14 cellular contexts compared by ENCODE assay signal in genomic region chr12:108382437-108382801, GRCh38. TPM values are rescaled to one million over a fixed set of nuclear protein-coding genes. Genes with fewer than 3 reads are reported as not detected.
"Had no signal": no experiment of that assay in that cellular context is flagged by ENCODE, and none has a peak within 500 bp of the region (broad histone marks: within the 10 kb centered on the region; RNA-seq: fewer than 3 reads in every experiment).

No MANE protein-coding gene starts in this region.

- H3K27ac Mint-ChIP-seq: dendritic cell treated with granulocyte-macrophage colony-stimulating factor and Interleukin-4, amounts not matched to agents 40 ng/mL and 50 ng/mL, for 4 days; naive B cell; nephron had no signal

- DNase-seq: foreskin melanocyte; naive B cell; sigmoid colon; stimulated activated CD4-positive, alpha-beta T cell treated with anti-CD3 and anti-CD28 coated beads, Interleukin-12 subunit alpha, Interleukin-12 subunit beta, amount 100 ng/mL, for 4 hours; stimulated activated naive CD4-positive, alpha-beta T cell had no signal

- H3K4me1 Mint-ChIP-seq: naive B cell, nephron had no signal

- H2AFZ ChIP-seq: hepatocyte had no signal

- H3K36me3 ChIP-seq: neutrophil, right atrium auricular region, sigmoid colon had no signal

- FAIRE-seq: colon, endothelial cell of umbilical vein had no signal

- H3K4me3 ChIP-seq: hepatocyte, right atrium auricular region, sigmoid colon, skin epidermis had no signal

- H3K4me3 Mint-ChIP-seq: dendritic cell treated with granulocyte-macrophage colony-stimulating factor and Interleukin-4, amounts not matched to agents 40 ng/mL and 50 ng/mL, for 4 days; naive B cell; nephron had no signal

- H3K27me3 ChIP-seq: hepatocyte, neutrophil, right atrium auricular region, sigmoid colon had no signal

- H3K4me2 ChIP-seq: hepatocyte had no signal

- H3K27ac ChIP-seq: hepatocyte, neutrophil, right atrium auricular region, sigmoid colon, skin epidermis had no signal

- H3K79me2 ChIP-seq: hepatocyte had no signal

- H3K9me3 ChIP-seq: neutrophil, sigmoid colon had no signal

- H3K4me1 ChIP-seq: right atrium auricular region, sigmoid colon had no signal

RNA-seq across cellular contexts. Expression of gene CMKLR1, which starts 43.3 kb away (rescaled TPM):
- total RNA-seq: endothelial cell of umbilical vein, lung microvascular endothelial cell had no signal
